Comparison of ENCODE assay signal across 10 cellular contexts in genomic region chr6:13617066-13617465, GRCh38. TPM values are rescaled to one million over a fixed set of nuclear protein-coding genes. Genes with fewer than 3 reads are reported as not detected.
DNase-seq lines count a peak whose midpoint lies in the region; ATAC-seq and TF ChIP-seq lines count a peak whose summit lies in the region.
"Had no signal": no experiment of that assay in that cellular context is flagged by ENCODE, and none has a peak within 500 bp of the region (broad histone marks: within the 10 kb centered on the region; RNA-seq: fewer than 3 reads in every experiment).

No MANE protein-coding gene starts in this region.

- H3K9ac ChIP-seq in Karpas-422 (ENCODE audit: low read length) = peak overlapping the region; percentile 93; the same call in 1 of the 2 replicates
- H3K9ac ChIP-seq: parathyroid adenoma had no signal

- H4K20me1 ChIP-seq in DOHH2 (ENCODE audit: control insufficient read depth, insufficient read depth, low read depth, low read length) = peaks cover 10% of the 10 kb centered on the region; the same call in 1 of the 2 replicates
- H4K20me1 ChIP-seq in Karpas-422 (ENCODE audit: insufficient read depth, low read depth, low read length) = peaks cover 14% of the 10 kb centered on the region

- H3K4me2 ChIP-seq in DOHH2 (ENCODE audit: low read length) = peak overlapping the region; percentile 83
- peak overlapping the region; percentile 85 for H3K4me2 ChIP-seq in Karpas-422 (ENCODE audit: low read depth, low read length, poor library complexity, severe bottlenecking)

- no peak overlapping the region for H3K27ac ChIP-seq in DOHH2 (ENCODE audit: low read depth, low read length)
- peak overlapping the region; percentile 64 for H3K27ac ChIP-seq in Karpas-422 (ENCODE audit: low read length)
- H3K27ac ChIP-seq in ascending aorta = peak overlapping the region; percentile 92 to 95
- H3K27ac ChIP-seq: parathyroid adenoma had no signal

- no peak for ATAC-seq in HG02970 (IDR thresholded peaks at IDR 0.05; ENCODE audit: low FRiP score, unreplicated experiment)

- no peaks in the 10 kb centered on the region for H3K27me3 ChIP-seq in DOHH2 (ENCODE audit: control insufficient read depth, low read length)
- no peaks in the 10 kb centered on the region for H3K27me3 ChIP-seq in Karpas-422 (ENCODE audit: low read length)
- no peaks in the 10 kb centered on the region for H3K27me3 ChIP-seq in ascending aorta

- no peak overlapping the region for H2AFZ ChIP-seq in Karpas-422 (ENCODE audit: low read length)
- H2AFZ ChIP-seq: parathyroid adenoma had no signal

- DNase-seq in Karpas-422 (peak; percentile 58), ascending aorta (ENCODE audit: low spot score in 2 of 2) (no peak), nephron progenitor cell (no peak), SW480 (ENCODE audit: low spot score) (no peak), foreskin fibroblast (no peak)
- DNase-seq: aorta, NCI-H345 had no signal

- peaks cover 44% of the 10 kb centered on the region for H3K36me3 Mint-ChIP-seq in nephron progenitor cell (ENCODE audit: low read depth)

- H3K4me3 ChIP-seq in DOHH2 (ENCODE audit: low read length) = peak overlapping the region; percentile 99
- H3K4me3 ChIP-seq in Karpas-422 (ENCODE audit: low read length) = peak overlapping the region; percentile 97
- H3K4me3 ChIP-seq in ascending aorta = peak overlapping the region in 1 of 2 donors; percentile 97
- no peak overlapping the region for H3K4me3 ChIP-seq in foreskin fibroblast (ENCODE audit: low read depth in 1 of 2, low read length in 2 of 2)

- H3K4me1 ChIP-seq in DOHH2 (ENCODE audit: control insufficient read depth, low read length) (peaks cover 37% of the 10 kb centered on the region), Karpas-422 (ENCODE audit: low read length) (peaks cover 48% of the 10 kb centered on the region), ascending aorta (peaks cover 0 to 17% of the 10 kb centered on the region in 2 donors)
- H3K4me1 ChIP-seq: parathyroid adenoma had no signal

- no peaks in the 10 kb centered on the region for H3K27me3 Mint-ChIP-seq in nephron progenitor cell (ENCODE audit: low read depth, poor library complexity)

- H3K79me2 ChIP-seq in DOHH2 (ENCODE audit: control insufficient read depth, low read length) = peaks cover 73% of the 10 kb centered on the region
- peaks cover 55% of the 10 kb centered on the region for H3K79me2 ChIP-seq in Karpas-422 (ENCODE audit: low read length)
- H3K79me2 ChIP-seq: parathyroid adenoma had no signal

- H3K36me3 ChIP-seq in DOHH2 (ENCODE audit: control insufficient read depth, low read length) (peaks cover 70% of the 10 kb centered on the region), Karpas-422 (ENCODE audit: insufficient read depth, low read length) (peaks cover 52% of the 10 kb centered on the region), ascending aorta (peaks cover 37 to 52% of the 10 kb centered on the region in 2 donors)

- intact Hi-C loops in ascending aorta (cut with DNase I) = no loop called here

- H3K4me3 Mint-ChIP-seq in nephron progenitor cell = peak overlapping the region; percentile 99

- H3F3A ChIP-seq in DOHH2 (ENCODE audit: control insufficient read depth, insufficient read depth) = peaks cover 34% of the 10 kb centered on the region

- no peaks in the 10 kb centered on the region for H3K9me2 ChIP-seq in DOHH2 (replicated peaks; ENCODE audit: control insufficient read depth, low read length)
- H3K9me2 ChIP-seq in Karpas-422 (replicated peaks; ENCODE audit: insufficient read depth, low read length) = no peaks in the 10 kb centered on the region

- H3K4me1 Mint-ChIP-seq in nephron progenitor cell = peaks cover 42% of the 10 kb centered on the region

- no peak overlapping the region for H3K27ac Mint-ChIP-seq in nephron progenitor cell

- H3K9me3 ChIP-seq in DOHH2 (ENCODE audit: control insufficient read depth, insufficient read depth, low read length) (no peaks in the 10 kb centered on the region), Karpas-422 (ENCODE audit: low read length) (no peaks in the 10 kb centered on the region), ascending aorta (no peaks in the 10 kb centered on the region)

- TF ChIP-seq CTCF in DOHH2 (IDR thresholded peaks at IDR 0.05; ENCODE audit: low read depth, low read length, poor library complexity, severe bottlenecking) (no peak), ascending aorta (IDR thresholded peaks at IDR 0.05) (no peak), nephron progenitor cell (IDR thresholded peaks at IDR 0.05) (no peak), foreskin fibroblast (IDR thresholded peaks at IDR 0.05; ENCODE audit: low read depth, low read length) (no peak)

- no peaks in the 10 kb centered on the region for H3K9me3 Mint-ChIP-seq in nephron progenitor cell

RNA-seq across cellular contexts. Expression of gene NOL7, which starts 1.9 kb away (rescaled TPM):
- total RNA-seq in Karpas-422 (2014; rRNA removed; shearing (Covaris generic); ENCODE audit: low replicate concordance) = 96.0 and 110 TPM in 2 replicates
- total RNA-seq in ascending aorta = 32.2 TPM

RNA-seq across cellular contexts. Expression of gene SIRT5, which starts 42.7 kb away (rescaled TPM):
- 15.2 and 16.1 TPM in 2 replicates for total RNA-seq in Karpas-422 (2014; rRNA removed; shearing (Covaris generic); ENCODE audit: low replicate concordance)
- 3.0 TPM for total RNA-seq in ascending aorta

Comparison
In these comparisons a context has a peak if more than half of its experiments do, and no peak if none do; other contexts are left out.
1. H3K4me3 ChIP-seq: peak in DOHH2 (single experiment) and Karpas-422 (single experiment); none in foreskin fibroblast (0 of 2).